1 cellular context compared by ENCODE assay signal in the genomic region with DNA sequence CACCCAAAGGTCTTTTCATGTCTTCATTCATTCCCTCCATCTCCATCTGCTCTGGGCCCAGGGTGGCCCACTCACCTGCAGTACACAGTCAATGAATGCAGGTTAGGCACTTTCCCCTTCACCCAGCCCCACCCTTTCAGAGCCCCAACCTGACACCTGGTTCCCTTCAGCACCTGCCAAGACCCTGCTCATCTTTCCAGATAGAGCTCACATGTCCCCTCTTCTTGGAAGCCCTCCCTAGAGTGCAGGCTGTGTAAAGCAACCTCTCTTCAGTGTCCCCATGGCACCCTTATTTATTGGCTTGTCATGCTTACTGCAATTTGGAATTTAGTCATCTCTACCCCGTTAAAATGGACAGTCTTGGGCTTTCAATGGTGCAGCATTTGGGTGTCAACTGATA.
TF ChIP-seq lines count a peak whose summit lies in the region.

No MANE protein-coding gene starts in this region.

TF ChIP-seq in GM23338, 12 proteins besides CTCF, POLR2A, EP300 and RAD21 (continued from another document):
- TF ChIP-seq, protein P1, sequence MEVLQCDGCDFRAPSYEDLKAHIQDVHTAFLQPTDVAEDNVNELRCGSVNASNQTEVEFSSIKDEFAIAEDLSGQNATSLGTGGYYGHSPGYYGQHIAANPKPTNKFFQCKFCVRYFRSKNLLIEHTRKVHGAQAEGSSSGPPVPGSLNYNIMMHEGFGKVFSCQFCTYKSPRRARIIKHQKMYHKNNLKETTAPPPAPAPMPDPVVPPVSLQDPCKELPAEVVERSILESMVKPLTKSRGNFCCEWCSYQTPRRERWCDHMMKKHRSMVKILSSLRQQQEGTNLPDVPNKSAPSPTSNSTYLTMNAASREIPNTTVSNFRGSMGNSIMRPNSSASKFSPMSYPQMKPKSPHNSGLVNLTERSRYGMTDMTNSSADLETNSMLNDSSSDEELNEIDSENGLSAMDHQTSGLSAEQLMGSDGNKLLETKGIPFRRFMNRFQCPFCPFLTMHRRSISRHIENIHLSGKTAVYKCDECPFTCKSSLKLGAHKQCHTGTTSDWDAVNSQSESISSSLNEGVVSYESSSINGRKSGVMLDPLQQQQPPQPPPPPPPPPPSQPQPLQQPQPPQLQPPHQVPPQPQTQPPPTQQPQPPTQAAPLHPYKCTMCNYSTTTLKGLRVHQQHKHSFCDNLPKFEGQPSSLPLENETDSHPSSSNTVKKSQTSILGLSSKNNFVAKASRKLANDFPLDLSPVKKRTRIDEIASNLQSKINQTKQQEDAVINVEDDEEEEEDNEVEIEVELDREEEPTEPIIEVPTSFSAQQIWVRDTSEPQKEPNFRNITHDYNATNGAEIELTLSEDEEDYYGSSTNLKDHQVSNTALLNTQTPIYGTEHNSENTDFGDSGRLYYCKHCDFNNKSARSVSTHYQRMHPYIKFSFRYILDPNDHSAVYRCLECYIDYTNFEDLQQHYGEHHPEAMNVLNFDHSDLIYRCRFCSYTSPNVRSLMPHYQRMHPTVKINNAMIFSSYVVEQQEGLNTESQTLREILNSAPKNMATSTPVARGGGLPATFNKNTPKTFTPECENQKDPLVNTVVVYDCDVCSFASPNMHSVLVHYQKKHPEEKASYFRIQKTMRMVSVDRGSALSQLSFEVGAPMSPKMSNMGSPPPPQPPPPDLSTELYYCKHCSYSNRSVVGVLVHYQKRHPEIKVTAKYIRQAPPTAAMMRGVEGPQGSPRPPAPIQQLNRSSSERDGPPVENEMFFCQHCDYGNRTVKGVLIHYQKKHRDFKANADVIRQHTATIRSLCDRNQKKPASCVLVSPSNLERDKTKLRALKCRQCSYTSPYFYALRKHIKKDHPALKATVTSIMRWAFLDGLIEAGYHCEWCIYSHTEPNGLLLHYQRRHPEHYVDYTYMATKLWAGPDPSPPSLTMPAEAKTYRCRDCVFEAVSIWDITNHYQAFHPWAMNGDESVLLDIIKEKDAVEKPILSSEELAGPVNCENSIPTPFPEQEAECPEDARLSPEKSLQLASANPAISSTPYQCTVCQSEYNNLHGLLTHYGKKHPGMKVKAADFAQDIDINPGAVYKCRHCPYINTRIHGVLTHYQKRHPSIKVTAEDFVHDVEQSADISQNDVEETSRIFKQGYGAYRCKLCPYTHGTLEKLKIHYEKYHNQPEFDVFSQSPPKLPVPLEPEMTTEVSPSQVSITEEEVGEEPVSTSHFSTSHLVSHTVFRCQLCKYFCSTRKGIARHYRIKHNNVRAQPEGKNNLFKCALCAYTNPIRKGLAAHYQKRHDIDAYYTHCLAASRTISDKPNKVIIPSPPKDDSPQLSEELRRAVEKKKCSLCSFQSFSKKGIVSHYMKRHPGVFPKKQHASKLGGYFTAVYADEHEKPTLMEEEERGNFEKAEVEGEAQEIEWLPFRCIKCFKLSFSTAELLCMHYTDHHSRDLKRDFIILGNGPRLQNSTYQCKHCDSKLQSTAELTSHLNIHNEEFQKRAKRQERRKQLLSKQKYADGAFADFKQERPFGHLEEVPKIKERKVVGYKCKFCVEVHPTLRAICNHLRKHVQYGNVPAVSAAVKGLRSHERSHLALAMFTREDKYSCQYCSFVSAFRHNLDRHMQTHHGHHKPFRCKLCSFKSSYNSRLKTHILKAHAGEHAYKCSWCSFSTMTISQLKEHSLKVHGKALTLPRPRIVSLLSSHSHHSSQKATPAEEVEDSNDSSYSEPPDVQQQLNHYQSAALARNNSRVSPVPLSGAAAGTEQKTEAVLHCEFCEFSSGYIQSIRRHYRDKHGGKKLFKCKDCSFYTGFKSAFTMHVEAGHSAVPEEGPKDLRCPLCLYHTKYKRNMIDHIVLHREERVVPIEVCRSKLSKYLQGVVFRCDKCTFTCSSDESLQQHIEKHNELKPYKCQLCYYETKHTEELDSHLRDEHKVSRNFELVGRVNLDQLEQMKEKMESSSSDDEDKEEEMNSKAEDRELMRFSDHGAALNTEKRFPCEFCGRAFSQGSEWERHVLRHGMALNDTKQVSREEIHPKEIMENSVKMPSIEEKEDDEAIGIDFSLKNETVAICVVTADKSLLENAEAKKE (CRISPR knock-in tag; IDR thresholded peaks at IDR 0.05), result no peak
- TF ChIP-seq ZNF114 (CRISPR knock-in tag; IDR thresholded peaks at IDR 0.05) (no peak), EZH2 (IDR thresholded peaks at IDR 0.05; ENCODE audit: low read depth, unreplicated experiment) (no peak), STAT1 (IDR thresholded peaks at IDR 0.05; ENCODE audit: unreplicated experiment) (no peak)
